ENCODE assay signal across 8 cellular contexts in genomic region chr16:85555549-85556455, GRCh38. TPM values are rescaled to one million over a fixed set of nuclear protein-coding genes. Genes with fewer than 3 reads are reported as not detected.
DNase-seq lines count a peak whose midpoint lies in the region; ATAC-seq and TF ChIP-seq lines count a peak whose summit lies in the region.

No MANE protein-coding gene starts in this region.

- DNase-seq in GM03348 (ENCODE audit: low spot score) (peak; percentile 70), NCI-H2171 treated with DMSO at 0.1 percent for 48 hours (lab: John Stamatoyannopoulos, UW) (peak; percentile 77), glutamatergic neuron (peak; percentile 81), psoas muscle (peak in 1 of 2 donors; percentile 37)
- DNase-seq in activated CD8-positive, alpha-beta memory T cell treated with anti-CD3 and anti-CD28 coated beads, Interleukin-2, amount 50 U/mL, for 48 hours, result peak; percentile 65

- peaks cover 47% of the 10 kb centered on the region for H3K27me3 Mint-ChIP-seq in glutamatergic neuron (ENCODE audit: unreplicated experiment)

- no peaks in the 10 kb centered on the region for H3K9me3 ChIP-seq in psoas muscle

- H3K9me3 Mint-ChIP-seq in glutamatergic neuron (ENCODE audit: unreplicated experiment), result peaks cover 49% of the 10 kb centered on the region

- H3K4me1 Mint-ChIP-seq in glutamatergic neuron (ENCODE audit: low read depth, unreplicated experiment), result peaks cover 25% of the 10 kb centered on the region

- peak overlapping the region; percentile 97 for H3K27ac ChIP-seq in 22Rv1
- peak overlapping the region; percentile 87 for H3K27ac ChIP-seq in psoas muscle

- peak overlapping the region; percentile 96 for H3K27ac Mint-ChIP-seq in glutamatergic neuron (ENCODE audit: unreplicated experiment)

- H3K36me3 Mint-ChIP-seq in glutamatergic neuron (ENCODE audit: unreplicated experiment), result no peaks in the 10 kb centered on the region

- peak overlapping the region; percentile 79 for H3K4me3 ChIP-seq in psoas muscle

- WGBS in psoas muscle, 3 donors, result 1% methylated on average over 50 to 51 of the region's 51 CpGs

- no peaks in the 10 kb centered on the region for H3K27me3 ChIP-seq in psoas muscle (ENCODE audit: insufficient read depth in 3 of 3, low read length in 2 of 3)

- H3K4me3 Mint-ChIP-seq in glutamatergic neuron (ENCODE audit: unreplicated experiment), result peak overlapping the region; percentile 95

- intact Hi-C loops in psoas muscle (cut with DNase I), result loop anchor here in 1 of 2 donors (2.0 kb wide), 1 partner anchor 55 kb away; no protein-coding TSS in a partner anchor

- no peaks in the 10 kb centered on the region for H3K36me3 ChIP-seq in psoas muscle (ENCODE audit: insufficient read depth in 1 of 2, low read depth in 1 of 2)

- peaks cover 40% of the 10 kb centered on the region for H3K4me1 ChIP-seq in psoas muscle

- TF ChIP-seq CTCF in 22Rv1 (IDR thresholded peaks at IDR 0.05) (no peak), glutamatergic neuron (IDR thresholded peaks at IDR 0.05; ENCODE audit: partially characterized antibody, unreplicated experiment) (no peak), psoas muscle (IDR thresholded peaks at IDR 0.05) (no peak)

- ATAC-seq in psoas muscle (no peak), HG03565 (IDR thresholded peaks at IDR 0.05; ENCODE audit: unreplicated experiment) (no peak), GM19467 (IDR thresholded peaks at IDR 0.05; ENCODE audit: unreplicated experiment) (no peak)

RNA-seq across cellular contexts. Expression of gene GSE1, which starts 57.3 kb away (rescaled TPM):
- 473 TPM for total RNA-seq in glutamatergic neuron (ENCODE audit: unreplicated experiment)
- 10 to 100 TPM; 47.0 to 90.5 (median 64.6) TPM for total RNA-seq in psoas muscle
- polyA plus RNA-seq in psoas muscle, result 10 to 100 TPM; 10.8 to 34.7 (median 22.0) TPM
